In genomic region chr16:49788936-49789335, GRCh38 we compare ENCODE assay signal across 16 cellular contexts.
DNase-seq lines count a peak whose midpoint lies in the region; ATAC-seq and TF ChIP-seq lines count a peak whose summit lies in the region.
"Had no signal": no experiment of that assay in that cellular context is flagged by ENCODE, and none has a peak within 500 bp of the region (broad histone marks: within the 10 kb centered on the region; RNA-seq: fewer than 3 reads in every experiment).

No MANE protein-coding gene starts in this region.

- H3K4me1 Mint-ChIP-seq in WTC11 (peaks cover 32% of the 10 kb centered on the region), neural crest cell (peaks cover 21% of the 10 kb centered on the region)
- H3K4me1 Mint-ChIP-seq: naive thymus-derived CD8-positive, alpha-beta T cell; T-helper 17 cell had no signal

- H3K36me3 ChIP-seq in thoracic aorta: no peaks in the 10 kb centered on the region
- H3K36me3 ChIP-seq: adrenal gland had no signal

- CTCF ChIA-PET in WTC11 (lab: Charles Lee): interaction anchor here (0.9 to 2.4 kb wide), 4 partner anchors 12 to 90 kb away, joined by 3 to 6 read pairs (median 4); no protein-coding TSS in a partner anchor

- H3K27ac ChIP-seq in thoracic aorta: peak overlapping the region; percentile 60 to 87

- H3K36me3 Mint-ChIP-seq in WTC11 (peaks cover 8% of the 10 kb centered on the region; the same call in 1 of the 2 replicates), neural crest cell (ENCODE audit: low read depth) (no peaks in the 10 kb centered on the region)
- H3K36me3 Mint-ChIP-seq: naive thymus-derived CD8-positive, alpha-beta T cell had no signal

- no peaks in the 10 kb centered on the region for H3K27me3 ChIP-seq in thoracic aorta (replicated peaks; ENCODE audit: insufficient read depth)
- H3K27me3 ChIP-seq: adrenal gland had no signal

- H3K9me3 Mint-ChIP-seq in WTC11 (peaks cover 5% of the 10 kb centered on the region), neural crest cell (no peaks in the 10 kb centered on the region)
- H3K9me3 Mint-ChIP-seq: naive thymus-derived CD8-positive, alpha-beta T cell; stimulated activated naive CD8-positive, alpha-beta T cell treated with anti-CD3 and anti-CD28 coated beads, Interleukin-15, Interleukin-2, amounts not matched to agents 100 ng/mL and 50 ng/mL, for 24 hours had no signal

- H3K27me3 Mint-ChIP-seq in WTC11 (ENCODE audit: low read depth): no peaks in the 10 kb centered on the region
- no peaks in the 10 kb centered on the region for H3K27me3 Mint-ChIP-seq in neural crest cell (ENCODE audit: low read depth)
- H3K27me3 Mint-ChIP-seq: stimulated activated naive CD8-positive, alpha-beta T cell treated with anti-CD3 and anti-CD28 coated beads, Interleukin-15, Interleukin-2, amounts not matched to agents 100 ng/mL and 50 ng/mL, for 24 hours had no signal

- POLR2A ChIA-PET in WTC11 (lab: Charles Lee): no interaction called here

- peak overlapping the region; percentile 70; the same call in 1 of the 2 replicates for H3K27ac Mint-ChIP-seq in WTC11
- peak overlapping the region; percentile 64 for H3K27ac Mint-ChIP-seq in neural crest cell (ENCODE audit: unreplicated experiment)
- H3K27ac Mint-ChIP-seq: naive thymus-derived CD8-positive, alpha-beta T cell; stimulated activated naive CD8-positive, alpha-beta T cell treated with anti-CD3 and anti-CD28 coated beads, Interleukin-15, Interleukin-2, amounts not matched to agents 100 ng/mL and 50 ng/mL, for 24 hours; T-helper 17 cell had no signal

- ATAC-seq in WTC11 (no peak), thoracic aorta (ENCODE audit: insufficient number of reproducible peaks, low FRiP score, low read depth) (peak; percentile 57), HG03342 (IDR thresholded peaks at IDR 0.05; ENCODE audit: unreplicated experiment) (no peak), GM21390 (IDR thresholded peaks at IDR 0.05; ENCODE audit: unreplicated experiment) (no peak)
- ATAC-seq: naive thymus-derived CD8-positive, alpha-beta T cell; T-helper 17 cell had no signal

- DNase-seq in WTC11 (ENCODE audit: low spot score): no peak
- DNase-seq in fibroblast of peridontal ligament (ENCODE audit: extremely low read depth): peak; percentile 68
- no peak for DNase-seq in neural crest cell (ENCODE audit: low read depth, low spot score)
- no peak for DNase-seq in thoracic aorta (ENCODE audit: low spot score)
- no peak for DNase-seq in NCI-H1048 (lab: John Stamatoyannopoulos, UW)
- DNase-seq in NCI-H2107 treated with DMSO at 0.1 percent for 48 hours (lab: John Stamatoyannopoulos, UW; ENCODE audit: unreplicated experiment): no peak
- DNase-seq: adrenal gland; Calu3; MM.1S; naive thymus-derived CD8-positive, alpha-beta T cell; NCI-H1694 treated with DMSO at 0.1 percent for 48 hours; NCI-H446; T-helper 17 cell had no signal

- H3K9me3 ChIP-seq in thoracic aorta: no peaks in the 10 kb centered on the region
- H3K9me3 ChIP-seq: adrenal gland had no signal

- H3K4me3 Mint-ChIP-seq in WTC11 (no peak overlapping the region), neural crest cell (no peak overlapping the region)
- H3K4me3 Mint-ChIP-seq: naive thymus-derived CD8-positive, alpha-beta T cell; stimulated activated naive CD8-positive, alpha-beta T cell treated with anti-CD3 and anti-CD28 coated beads, Interleukin-15, Interleukin-2, amounts not matched to agents 100 ng/mL and 50 ng/mL, for 24 hours; T-helper 17 cell had no signal

- no peak overlapping the region for H3K4me3 ChIP-seq in thoracic aorta
- H3K4me3 ChIP-seq: adrenal gland had no signal

- no peak for TF ChIP-seq CTCF in WTC11 (IDR thresholded peaks at IDR 0.05)
- TF ChIP-seq CTCF in neural crest cell (conservative IDR thresholded peaks at IDR 0.05): no peak
- TF ChIP-seq CTCF in thoracic aorta (IDR thresholded peaks at IDR 0.05): no peak

- peaks cover 12 to 42% of the 10 kb centered on the region in 2 donors for H3K4me1 ChIP-seq in thoracic aorta (ENCODE audit: control insufficient read depth in 1 of 2, low read depth in 2 of 2)
- H3K4me1 ChIP-seq: adrenal gland had no signal

TF ChIP-seq in WTC11, 78 proteins besides CTCF, POLR2A, EP300 and RAD21:
- no peak for TF ChIP-seq ARID4B (CRISPR knock-in tag; IDR thresholded peaks at IDR 0.05; ENCODE audit: borderline replicate concordance)
- TF ChIP-seq, protein P1, sequence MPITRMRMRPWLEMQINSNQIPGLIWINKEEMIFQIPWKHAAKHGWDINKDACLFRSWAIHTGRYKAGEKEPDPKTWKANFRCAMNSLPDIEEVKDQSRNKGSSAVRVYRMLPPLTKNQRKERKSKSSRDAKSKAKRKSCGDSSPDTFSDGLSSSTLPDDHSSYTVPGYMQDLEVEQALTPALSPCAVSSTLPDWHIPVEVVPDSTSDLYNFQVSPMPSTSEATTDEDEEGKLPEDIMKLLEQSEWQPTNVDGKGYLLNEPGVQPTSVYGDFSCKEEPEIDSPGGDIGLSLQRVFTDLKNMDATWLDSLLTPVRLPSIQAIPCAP (CRISPR knock-in tag; IDR thresholded peaks at IDR 0.05): no peak
- no peak for TF ChIP-seq NR2C2 (CRISPR knock-in tag; IDR thresholded peaks at IDR 0.05)
- no peak for TF ChIP-seq ZNF671 (CRISPR knock-in tag; IDR thresholded peaks at IDR 0.05)
- TF ChIP-seq ZNF396 (CRISPR knock-in tag; IDR thresholded peaks at IDR 0.05; ENCODE audit: borderline replicate concordance): no peak
- no peak for TF ChIP-seq ZNF121 (CRISPR knock-in tag; IDR thresholded peaks at IDR 0.05)
- TF ChIP-seq, protein P2, sequence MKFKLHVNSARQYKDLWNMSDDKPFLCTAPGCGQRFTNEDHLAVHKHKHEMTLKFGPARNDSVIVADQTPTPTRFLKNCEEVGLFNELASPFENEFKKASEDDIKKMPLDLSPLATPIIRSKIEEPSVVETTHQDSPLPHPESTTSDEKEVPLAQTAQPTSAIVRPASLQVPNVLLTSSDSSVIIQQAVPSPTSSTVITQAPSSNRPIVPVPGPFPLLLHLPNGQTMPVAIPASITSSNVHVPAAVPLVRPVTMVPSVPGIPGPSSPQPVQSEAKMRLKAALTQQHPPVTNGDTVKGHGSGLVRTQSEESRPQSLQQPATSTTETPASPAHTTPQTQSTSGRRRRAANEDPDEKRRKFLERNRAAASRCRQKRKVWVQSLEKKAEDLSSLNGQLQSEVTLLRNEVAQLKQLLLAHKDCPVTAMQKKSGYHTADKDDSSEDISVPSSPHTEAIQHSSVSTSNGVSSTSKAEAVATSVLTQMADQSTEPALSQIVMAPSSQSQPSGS (CRISPR knock-in tag; IDR thresholded peaks at IDR 0.05; ENCODE audit: borderline replicate concordance, low read depth): no peak
